Comparison of ENCODE assay signal across 1 cellular context in genomic region chr21:41953831-41954653, GRCh38.
TF ChIP-seq lines count a peak whose summit lies in the region.

Gene C2CD2 (minus strand): TSS chr21:41954018. CDS start chr21:41953648, 370 bp downstream.

TF ChIP-seq in HEK293, 187 proteins besides CTCF, POLR2A, EP300 and RAD21 (continued from another document):
- TF ChIP-seq ZNF610 (tag by site-specific recombination; IDR thresholded peaks at IDR 0.05; ENCODE audit: borderline replicate concordance) (no peak), ZNF426 (tag by site-specific recombination; IDR thresholded peaks at IDR 0.05) (no peak), ZNF510 (tag by site-specific recombination; IDR thresholded peaks at IDR 0.05; ENCODE audit: insufficient replicate concordance) (no peak), PRDM1 (tag by site-specific recombination; IDR thresholded peaks at IDR 0.05) (no peak), ZNF157 (tag by site-specific recombination; IDR thresholded peaks at IDR 0.05) (no peak), KLF7 (tag by site-specific recombination; IDR thresholded peaks at IDR 0.05; ENCODE audit: borderline replicate concordance) (no peak), PRDM4 (tag by site-specific recombination; IDR thresholded peaks at IDR 0.05) (no peak), ZNF707 (tag by site-specific recombination; IDR thresholded peaks at IDR 0.05) (no peak), ZNF624 (tag by site-specific recombination; IDR thresholded peaks at IDR 0.05) (no peak), ZNF837 (tag by site-specific recombination; IDR thresholded peaks at IDR 0.05) (no peak), ZNF10 (tag by site-specific recombination; IDR thresholded peaks at IDR 0.05) (no peak), ZNF548 (tag by site-specific recombination; IDR thresholded peaks at IDR 0.05) (no peak), ZNF350 (tag by site-specific recombination; IDR thresholded peaks at IDR 0.05) (no peak), SP7 (tag by site-specific recombination; IDR thresholded peaks at IDR 0.05) (no peak), ZNF514 (tag by site-specific recombination; IDR thresholded peaks at IDR 0.05) (no peak), ZFHX2 (tag by site-specific recombination; conservative IDR thresholded peaks at IDR 0.05) (peak; percentile 33; the same call in 1 of the 2 replicates), YY1 (tag by site-specific recombination; IDR thresholded peaks at IDR 0.05) (no peak), KLF9 (tag by site-specific recombination; IDR thresholded peaks at IDR 0.05; ENCODE audit: low read depth) (peak; percentile 52), ZNF2 (tag by site-specific recombination; IDR thresholded peaks at IDR 0.05) (no peak), ZNF558 (tag by site-specific recombination; IDR thresholded peaks at IDR 0.05) (no peak), ZEB2 (tag by site-specific recombination; IDR thresholded peaks at IDR 0.05) (no peak), ZNF138 (tag by site-specific recombination; IDR thresholded peaks at IDR 0.05; ENCODE audit: borderline replicate concordance) (no peak), ZNF423 (tag by site-specific recombination; IDR thresholded peaks at IDR 0.05) (0 out of 2 replicates have a peak, but pooled peaks have one; percentile 30), ZNF292 (tag by site-specific recombination; IDR thresholded peaks at IDR 0.05; ENCODE audit: borderline replicate concordance, low read depth) (no peak)
- TF ChIP-seq, protein P1, sequence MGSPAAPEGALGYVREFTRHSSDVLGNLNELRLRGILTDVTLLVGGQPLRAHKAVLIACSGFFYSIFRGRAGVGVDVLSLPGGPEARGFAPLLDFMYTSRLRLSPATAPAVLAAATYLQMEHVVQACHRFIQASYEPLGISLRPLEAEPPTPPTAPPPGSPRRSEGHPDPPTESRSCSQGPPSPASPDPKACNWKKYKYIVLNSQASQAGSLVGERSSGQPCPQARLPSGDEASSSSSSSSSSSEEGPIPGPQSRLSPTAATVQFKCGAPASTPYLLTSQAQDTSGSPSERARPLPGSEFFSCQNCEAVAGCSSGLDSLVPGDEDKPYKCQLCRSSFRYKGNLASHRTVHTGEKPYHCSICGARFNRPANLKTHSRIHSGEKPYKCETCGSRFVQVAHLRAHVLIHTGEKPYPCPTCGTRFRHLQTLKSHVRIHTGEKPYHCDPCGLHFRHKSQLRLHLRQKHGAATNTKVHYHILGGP (tag by site-specific recombination; IDR thresholded peaks at IDR 0.05), result no peak
